Comparison of ENCODE assay signal across 20 cellular contexts in the genomic region with DNA sequence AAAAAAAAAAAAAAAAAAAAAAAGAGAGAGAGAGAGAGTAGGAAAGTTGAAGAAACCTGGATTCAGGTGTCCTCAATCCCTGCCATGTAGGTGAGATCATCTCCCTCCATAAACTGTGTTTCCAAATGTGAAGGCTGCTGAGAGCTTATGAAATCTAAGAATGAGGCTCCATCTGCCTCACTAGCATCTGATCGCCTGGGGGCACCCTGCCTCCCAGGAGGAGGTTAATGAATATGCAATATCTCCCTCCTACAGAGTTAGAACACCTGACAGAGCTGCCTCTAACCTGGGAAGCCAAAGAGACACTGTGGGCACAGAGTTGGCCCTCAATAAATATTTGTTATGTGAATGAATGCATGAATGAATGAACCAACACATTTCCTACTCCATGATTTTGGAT. TPM values are rescaled to one million over a fixed set of nuclear protein-coding genes. Genes with fewer than 3 reads are reported as not detected.
A peak's percentile ranks its signal among the peaks of the same experiment; 100 is the strongest.
DNase-seq lines count a peak whose midpoint lies in the region; ATAC-seq and TF ChIP-seq lines count a peak whose summit lies in the region.
"Had no signal": no experiment of that assay in that cellular context is flagged by ENCODE, and none has a peak within 500 bp of the region (broad histone marks: within the 10 kb centered on the region; RNA-seq: fewer than 3 reads in every experiment).

No MANE protein-coding gene starts in this region.

- no TSS peak for BruUV-seq in Panc1 (replicated peaks; lab: Mats Ljungman, UMichigan)

- no peak overlapping the region for H3K27ac ChIP-seq in Panc1 (ENCODE audit: low read length)
- H3K27ac ChIP-seq: BLaER1, colonic mucosa, esophagus squamous epithelium, left lung, PC-9, uterus had no signal

- intact Hi-C loops in Panc1 (cut with micrococcal nuclease; ENCODE audit: unreplicated experiment): no loop called here

- H3K9me3 ChIP-seq in Panc1 (ENCODE audit: control insufficient read depth, insufficient read depth, low read depth, low read length) (no peaks in the 10 kb centered on the region), MG63 (no peaks in the 10 kb centered on the region)
- H3K9me3 ChIP-seq: BLaER1, colonic mucosa, esophagus squamous epithelium, left lung, uterus had no signal

- H3K4me3 ChIP-seq in GM12865 (ENCODE audit: low read depth, low read length) (no peak overlapping the region), Panc1 (ENCODE audit: low read depth in 2 of 2, low read length in 2 of 2) (no peak overlapping the region), MG63 (no peak overlapping the region)
- H3K4me3 ChIP-seq: BLaER1, colonic mucosa, esophagus squamous epithelium, left lung, PC-9, smooth muscle cell, uterus had no signal

- H3K27ac Mint-ChIP-seq in effector memory CD8-positive, alpha-beta T cell: no peak overlapping the region

- in situ Hi-C loops in Panc1 (cut with HindIII; ENCODE audit: low pct_unique_long_range_greater_than_20kb, low sequenced_read_pairs): no loop called here

- no peak for ATAC-seq in Panc1
- no peak for ATAC-seq in effector memory CD8-positive, alpha-beta T cell (replicated peaks)
- ATAC-seq: left lung had no signal

- no peaks in the 10 kb centered on the region for H3K36me3 Mint-ChIP-seq in effector memory CD8-positive, alpha-beta T cell (ENCODE audit: insufficient read depth)

- DNase-seq in GM12865 (ENCODE audit: low read depth) (peak; percentile 24), HT-29 (ENCODE audit: low spot score) (peak; percentile 36), Panc1 (ENCODE audit: low read depth, low spot score) (no peak), iPS-NIHi7 (ENCODE audit: extremely low spot score) (peak; percentile 56), globus pallidus (ENCODE audit: low spot score) (no peak), MG63 (no peak)
- DNase-seq in effector memory CD8-positive, alpha-beta T cell: no peak
- DNase-seq: activated effector memory CD4-positive, alpha-beta T cell treated with anti-CD3 and anti-CD28 coated beads, Interleukin-2, amount 50 U/mL, for 16 hours; anterior cingulate cortex; colonic mucosa; DMS79; esophagus squamous epithelium; hippocampal formation; left lung; NCI-H2029; stimulated activated naive CD4-positive, alpha-beta T cell; uterus had no signal

- H3K27me3 ChIP-seq in Panc1 (ENCODE audit: control insufficient read depth, insufficient read depth, low read length) (peaks cover 14% of the 10 kb centered on the region), MG63 (no peaks in the 10 kb centered on the region)
- H3K27me3 ChIP-seq: BLaER1, colonic mucosa, esophagus squamous epithelium, left lung, uterus had no signal

- H3K36me3 ChIP-seq in Panc1 (ENCODE audit: control insufficient read depth, insufficient read depth, low read length): no peaks in the 10 kb centered on the region
- H3K36me3 ChIP-seq in MG63: no peaks in the 10 kb centered on the region
- H3K36me3 ChIP-seq: BLaER1, colonic mucosa, esophagus squamous epithelium, left lung, uterus had no signal

- H3K9me3 Mint-ChIP-seq in effector memory CD8-positive, alpha-beta T cell: no peaks in the 10 kb centered on the region

- H3K27me3 Mint-ChIP-seq in effector memory CD8-positive, alpha-beta T cell: peaks cover 30 to 40% of the 10 kb centered on the region in 2 donors

- H3K4me3 Mint-ChIP-seq in effector memory CD8-positive, alpha-beta T cell: no peak overlapping the region

- CTCF ChIA-PET in Panc1 (lab: Charles Lee): no interaction called here

- H3K4me1 Mint-ChIP-seq in effector memory CD8-positive, alpha-beta T cell (ENCODE audit: low read depth in 2 of 2): no peaks in the 10 kb centered on the region

- TF ChIP-seq CTCF in GM12865 (IDR thresholded peaks at IDR 0.05; ENCODE audit: insufficient read depth, low read depth, low read length, missing control alignments): peak; percentile 12
- peak; percentile 5; the same call in 1 of the 2 replicates for TF ChIP-seq CTCF in Panc1 (IDR thresholded peaks at IDR 0.05)

- POLR2A ChIA-PET in Panc1 (lab: Charles Lee): no interaction called here

- no peaks in the 10 kb centered on the region for H3K4me1 ChIP-seq in Panc1 (ENCODE audit: control insufficient read depth, insufficient read depth, low read length)
- H3K4me1 ChIP-seq: colonic mucosa, left lung, uterus had no signal

RNA-seq across cellular contexts. Expression of gene ZNF148, which starts 23.8 kb away (rescaled TPM):
- 18.8 and 34.3 TPM in 2 replicates for total RNA-seq in HT-29 (2014; rRNA removed; shearing (Covaris generic))
- total RNA-seq in Panc1 (2021; ENCODE audit: unreplicated experiment): 55.8 TPM
- 19.2 TPM for polyA plus RNA-seq in Panc1 (2012; ENCODE audit: insufficient read length)
- total RNA-seq in MG63 (2014; rRNA removed; shearing (Covaris generic); ENCODE audit: low replicate concordance): 22.3 and 39.4 TPM in 2 replicates

Comparison
In these comparisons a context has a peak if more than half of its experiments do, and no peak if none do; other contexts are left out.
1. DNase-seq: peak in GM12865 (single experiment), HT-29 (single experiment) and iPS-NIHi7 (single experiment); none in Panc1 (single experiment), globus pallidus (single experiment), MG63 (single experiment) and effector memory CD8-positive, alpha-beta T cell (0 of 3).